1 cellular context compared by ENCODE assay signal in the genomic region with DNA sequence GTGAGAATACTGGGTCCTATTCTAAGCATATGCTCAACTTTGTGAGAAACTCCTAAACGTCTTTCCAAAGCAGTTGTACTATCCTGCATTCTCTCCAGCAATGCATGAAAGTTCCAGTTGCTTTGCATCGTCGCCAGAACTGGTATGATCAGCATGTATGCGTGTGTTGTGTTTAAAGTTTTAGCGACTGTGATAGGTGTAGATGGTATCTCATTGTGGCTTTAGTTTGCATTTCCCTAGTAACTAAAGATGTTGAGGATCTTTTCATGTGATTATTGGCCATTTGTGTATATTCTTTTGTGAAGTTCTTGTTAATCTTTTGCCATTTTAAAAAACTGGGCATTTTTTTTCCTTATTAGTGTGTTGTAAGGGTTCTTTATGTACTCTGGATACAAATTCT.
TF ChIP-seq lines count a peak whose summit lies in the region.

No MANE protein-coding gene starts in this region.

TF ChIP-seq in endothelial cell of umbilical vein, 7 proteins besides CTCF, POLR2A, EP300 and RAD21:
- TF ChIP-seq EZH2 (IDR thresholded peaks at IDR 0.05; ENCODE audit: borderline replicate concordance, low read depth, low read length, severe bottlenecking) (no peak), GATA2 (IDR thresholded peaks at IDR 0.05; ENCODE audit: insufficient read depth, insufficient read length, low read depth, low read length) (no peak), MYC (IDR thresholded peaks at IDR 0.05; ENCODE audit: low read depth, low read length) (no peak), FOS (IDR thresholded peaks at IDR 0.05; ENCODE audit: borderline replicate concordance, insufficient read depth, low read length) (no peak)
- TF ChIP-seq, protein P1, sequence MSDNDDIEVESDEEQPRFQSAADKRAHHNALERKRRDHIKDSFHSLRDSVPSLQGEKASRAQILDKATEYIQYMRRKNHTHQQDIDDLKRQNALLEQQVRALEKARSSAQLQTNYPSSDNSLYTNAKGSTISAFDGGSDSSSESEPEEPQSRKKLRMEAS (IDR thresholded peaks at IDR 0.05; ENCODE audit: insufficient read depth, insufficient read length): no peak
TF ChIP-seq in endothelial cell of umbilical vein: peak in this region for 0.
